In genomic region chr17:8075574-8076342, GRCh38 we compare ENCODE assay signal across 19 cellular contexts. TPM values are rescaled to one million over a fixed set of nuclear protein-coding genes. Genes with fewer than 3 reads are reported as not detected.
DNase-seq lines count a peak whose midpoint lies in the region; ATAC-seq and TF ChIP-seq lines count a peak whose summit lies in the region.
"Had no signal": no experiment of that assay in that cellular context is flagged by ENCODE, and none has a peak within 500 bp of the region (broad histone marks: within the 10 kb centered on the region; RNA-seq: fewer than 3 reads in every experiment).

No MANE protein-coding gene starts in this region.

- no peak for TF ChIP-seq EP300 in gastroesophageal sphincter (IDR thresholded peaks at IDR 0.05)

- no peak for TF ChIP-seq POLR2A in heart left ventricle (IDR thresholded peaks at IDR 0.05)
- no peak for TF ChIP-seq POLR2A in gastroesophageal sphincter (IDR thresholded peaks at IDR 0.05)

- DNase-seq in Right ventricle myocardium superior (peak; percentile 24), heart left ventricle (no peak), lower lobe of right lung (peak; percentile 23), posterior vena cava (ENCODE audit: low spot score) (peak; percentile 76), hepatic stellate cell (ENCODE audit: low spot score) (no peak)
- DNase-seq in activated naive CD8-positive, alpha-beta T cell treated with anti-CD3 and anti-CD28 coated beads, Interleukin-2, amount 50 U/mL, for 24 hours: no peak
- DNase-seq: CD8-positive, alpha-beta T cell; COR-L47; DMS153; DMS79 treated with DMSO at 0.1 percent for 48 hours; EL; GOT3; HFFc6 had no signal

- H3K4me1 ChIP-seq in heart left ventricle (peaks cover 0 to 38% (median 30%) of the 10 kb centered on the region in 12 donors), lower lobe of right lung (peaks cover 34% of the 10 kb centered on the region), gastroesophageal sphincter (peaks cover 0 to 48% (median 22%) of the 10 kb centered on the region in 3 donors)

- no peaks in the 10 kb centered on the region for H3K36me3 Mint-ChIP-seq in activated naive CD8-positive, alpha-beta T cell treated with anti-CD3 and anti-CD28 coated beads, Interleukin-2, amount 50 U/mL, for 24 hours (ENCODE audit: low read depth)
- H3K36me3 Mint-ChIP-seq: CD8-positive, alpha-beta T cell had no signal

- intact Hi-C loops in Right ventricle myocardium superior (cut with DNase I) (loop anchor here (10.0 kb wide), 1 partner anchor 219 kb away; the partner anchor contains the start of gene SLC25A35), heart left ventricle (cut with DNase I) (loop anchor here in 1 of 10 donors (2.0 kb wide), 1 partner anchor 19 kb away; no protein-coding TSS in a partner anchor), lower lobe of right lung (cut with DNase I) (no loop called here), posterior vena cava (cut with DNase I) (loop anchor here in 1 of 2 donors (10.0 kb wide), 1 partner anchor 229 kb away; no protein-coding TSS in a partner anchor)

- no peak overlapping the region for H3K27ac ChIP-seq in heart left ventricle
- no peak overlapping the region for H3K27ac ChIP-seq in lower lobe of right lung
- H3K27ac ChIP-seq in gastroesophageal sphincter: no peak overlapping the region
- H3K27ac ChIP-seq: 22Rv1 had no signal

- H3K4me3 Mint-ChIP-seq in activated naive CD8-positive, alpha-beta T cell treated with anti-CD3 and anti-CD28 coated beads, Interleukin-2, amount 50 U/mL, for 24 hours: no peak overlapping the region
- H3K4me3 Mint-ChIP-seq: CD8-positive, alpha-beta T cell; HFFc6 had no signal

- WGBS in heart left ventricle, 4 donors: 89 to 91% (median 90%) methylated on average over 13 to 14 of the region's 14 CpGs
- 80 to 93% methylated on average over 1 to 3 of the region's 14 CpGs for WGBS in gastroesophageal sphincter (ENCODE audit: low coverage in 1 of 2), 2 donors

- peaks cover 30 to 98% (median 81%) of the 10 kb centered on the region in 9 donors for H3K27me3 ChIP-seq in heart left ventricle
- H3K27me3 ChIP-seq in lower lobe of right lung (ENCODE audit: low read depth): peaks cover 94% of the 10 kb centered on the region
- peaks cover 98% of the 10 kb centered on the region for H3K27me3 ChIP-seq in gastroesophageal sphincter

- H3K36me3 ChIP-seq in heart left ventricle (no peaks in the 10 kb centered on the region), lower lobe of right lung (no peaks in the 10 kb centered on the region), gastroesophageal sphincter (no peaks in the 10 kb centered on the region)
- H3K36me3 ChIP-seq: HAP-1 had no signal

- ATAC-seq in Right ventricle myocardium superior (ENCODE audit: poor library complexity): no peak
- no peak for ATAC-seq in heart left ventricle
- no peak for ATAC-seq in lower lobe of right lung
- no peak for ATAC-seq in activated naive CD8-positive, alpha-beta T cell treated with anti-CD3 and anti-CD28 coated beads, Interleukin-2, amount 50 U/mL, for 24 hours
- no peak for ATAC-seq in gastroesophageal sphincter
- ATAC-seq: CD8-positive, alpha-beta T cell had no signal

- H3K4me3 ChIP-seq in heart left ventricle (no peak overlapping the region), lower lobe of right lung (no peak overlapping the region), gastroesophageal sphincter (no peak overlapping the region)
- H3K4me3 ChIP-seq: HAP-1 had no signal

- no peaks in the 10 kb centered on the region for H3K9me3 Mint-ChIP-seq in activated naive CD8-positive, alpha-beta T cell treated with anti-CD3 and anti-CD28 coated beads, Interleukin-2, amount 50 U/mL, for 24 hours
- H3K9me3 Mint-ChIP-seq: CD8-positive, alpha-beta T cell; HFFc6 had no signal

- H3K27ac Mint-ChIP-seq in activated naive CD8-positive, alpha-beta T cell treated with anti-CD3 and anti-CD28 coated beads, Interleukin-2, amount 50 U/mL, for 24 hours: no peak overlapping the region
- H3K27ac Mint-ChIP-seq: CD8-positive, alpha-beta T cell; HFFc6 had no signal

- peaks cover 24% of the 10 kb centered on the region for H3K4me1 Mint-ChIP-seq in activated naive CD8-positive, alpha-beta T cell treated with anti-CD3 and anti-CD28 coated beads, Interleukin-2, amount 50 U/mL, for 24 hours

- no peaks in the 10 kb centered on the region for H3K9me3 ChIP-seq in heart left ventricle
- H3K9me3 ChIP-seq in lower lobe of right lung: no peaks in the 10 kb centered on the region
- H3K9me3 ChIP-seq in gastroesophageal sphincter: no peaks in the 10 kb centered on the region
- H3K9me3 ChIP-seq: HAP-1 had no signal

- TF ChIP-seq CTCF in heart left ventricle (IDR thresholded peaks at IDR 0.05): no peak
- no peak for TF ChIP-seq CTCF in lower lobe of right lung (IDR thresholded peaks at IDR 0.05)
- TF ChIP-seq CTCF in gastroesophageal sphincter (IDR thresholded peaks at IDR 0.05): no peak

- H3K27me3 Mint-ChIP-seq in activated naive CD8-positive, alpha-beta T cell treated with anti-CD3 and anti-CD28 coated beads, Interleukin-2, amount 50 U/mL, for 24 hours: peaks cover 39% of the 10 kb centered on the region

RNA-seq across cellular contexts. Expression of gene ALOX12B, which starts 11.8 kb away (rescaled TPM):
- total RNA-seq in Right ventricle myocardium superior: not detected
- total RNA-seq in heart left ventricle: not detected
- polyA plus RNA-seq in heart left ventricle: not detected
- not detected for total RNA-seq in lower lobe of right lung
- not detected for total RNA-seq in posterior vena cava
- under 1 TPM in 1 of 4 donors, not detected in 3; 0.17 TPM for total RNA-seq in gastroesophageal sphincter
- total RNA-seq: HFFc6 had no signal
- polyA plus RNA-seq: BJ, CD14-positive monocyte had no signal

RNA-seq across cellular contexts. Expression of gene ALOX15B, which starts 36.9 kb away (rescaled TPM):
- not detected for total RNA-seq in Right ventricle myocardium superior
- 1 to 10 TPM in 1 of 9 donors, under 1 TPM in 4, not detected in 4; 0.07 to 2.2 (median 0.18) TPM for total RNA-seq in heart left ventricle
- polyA plus RNA-seq in heart left ventricle: 1 to 10 TPM in 1 of 2 donors, under 1 TPM in 1; 0.23 to 1.4 TPM
- 53.5 TPM for total RNA-seq in lower lobe of right lung
- 1 to 10 TPM in 1 of 2 donors, under 1 TPM in 1; 0.48 to 3.3 TPM for total RNA-seq in posterior vena cava
- 1 to 10 TPM in 3 of 4 donors, under 1 TPM in 1; 0.69 to 5.6 (median 2.8) TPM for total RNA-seq in gastroesophageal sphincter
- total RNA-seq: CD8-positive, alpha-beta T cell; HFFc6 had no signal
- polyA plus RNA-seq: BJ had no signal

RNA-seq across cellular contexts. Expression of gene ALOXE3, which starts 42.6 kb away (rescaled TPM):
- total RNA-seq in Right ventricle myocardium superior (not detected), heart left ventricle (not detected), lower lobe of right lung (not detected), posterior vena cava (not detected), gastroesophageal sphincter (under 1 TPM in 1 of 4 donors, not detected in 3; 0.37 TPM)
- under 1 TPM in 1 of 2 donors, not detected in 1; 0.12 TPM for polyA plus RNA-seq in heart left ventricle
- total RNA-seq: A673 had no signal
- polyA plus RNA-seq: CD14-positive monocyte had no signal

RNA-seq across cellular contexts. Expression of gene HES7, which starts 48.1 kb away (rescaled TPM):
- 0.13 TPM for total RNA-seq in Right ventricle myocardium superior
- under 1 TPM in 4 of 9 donors, not detected in 5; 0.17 to 0.76 (median 0.44) TPM for total RNA-seq in heart left ventricle
- under 1 TPM; 0.23 to 0.40 TPM for polyA plus RNA-seq in heart left ventricle
- 0.21 TPM for total RNA-seq in lower lobe of right lung
- total RNA-seq in posterior vena cava: under 1 TPM in 1 of 2 donors, not detected in 1; 0.67 TPM
- under 1 TPM in 2 of 4 donors, not detected in 2; 0.89 to 0.94 TPM for total RNA-seq in gastroesophageal sphincter
- polyA plus RNA-seq: BJ, CD14-positive monocyte had no signal

Comparison
In these comparisons a context has a peak if more than half of its experiments do, and no peak if none do; other contexts are left out.
1. DNase-seq: peak in Right ventricle myocardium superior (single experiment), lower lobe of right lung (single experiment) and posterior vena cava (single experiment); none in heart left ventricle (0 of 5), activated naive CD8-positive, alpha-beta T cell treated with anti-CD3 and anti-CD28 coated beads, Interleukin-2, amount 50 U/mL, for 24 hours (single experiment) and hepatic stellate cell (single experiment).